ENCODE assay signal across 24 cellular contexts in genomic region chr3:38059148-38059547, GRCh38. TPM values are rescaled to one million over a fixed set of nuclear protein-coding genes. Genes with fewer than 3 reads are reported as not detected.
"Had no signal": no experiment of that assay in that cellular context is flagged by ENCODE, and none has a peak within 500 bp of the region (broad histone marks: within the 10 kb centered on the region; RNA-seq: fewer than 3 reads in every experiment).

No MANE protein-coding gene starts in this region.

- H2AFZ ChIP-seq: hepatocyte had no signal

- FAIRE-seq: islet of Langerhans had no signal

- H3K79me2 ChIP-seq: hepatocyte had no signal

- H3K4me1 ChIP-seq: psoas muscle, spleen, tibial nerve, upper lobe of right lung, vagina had no signal

- ATAC-seq: psoas muscle; sciatic nerve; stimulated activated naive B cell treated with anti-CD40 and anti-IgM and Interleukin-4, amounts not matched to agents 10 μg/mL and 1 μg/mL and 100 μg/mL, for 72 hours; stimulated activated naive CD8-positive, alpha-beta T cell treated with anti-CD3 and anti-CD28 coated beads, Interleukin-15, amount 100 ng/mL, for 72 hours; upper lobe of right lung had no signal

- H3K36me3 ChIP-seq: neutrophil, spleen, tibial nerve, upper lobe of right lung, vagina had no signal

- H3K27me3 ChIP-seq: dorsolateral prefrontal cortex, hepatocyte, neutrophil, spleen, testis, tibial nerve, upper lobe of right lung, vagina had no signal

- H3K4me2 ChIP-seq: hepatocyte had no signal

- DNase-seq: dorsolateral prefrontal cortex; effector CD8-positive, alpha-beta T cell; foreskin melanocyte; head of caudate nucleus; kidney glomerular epithelial cell; mesendoderm; naive B cell; psoas muscle; retina; spleen; stimulated activated CD4-positive, alpha-beta T cell treated with anti-CD3 and anti-CD28 coated beads, Interleukin-15, amount 100 ng/mL, for 24 hours; stimulated activated CD4-positive, alpha-beta T cell treated with anti-CD3 and anti-CD28 coated beads, Interleukin-1b, Interleukin-23, amount 100 ng/mL, for 48 hours; stimulated activated CD4-positive, alpha-beta T cell treated with anti-CD3 and anti-CD28 coated beads, Interleukin-4, amount 100 ng/mL, for 4 hours; stimulated activated naive B cell treated with anti-CD40 and anti-IgM and Interleukin-4, amounts not matched to agents 10 μg/mL and 1 μg/mL and 100 μg/mL, for 72 hours; stimulated activated naive CD8-positive, alpha-beta T cell treated with anti-CD3 and anti-CD28 coated beads, Interleukin-15, amount 100 ng/mL, for 72 hours; testis; upper lobe of right lung had no signal

- H3K4me3 ChIP-seq: dorsolateral prefrontal cortex, hepatocyte, psoas muscle, spleen, testis, tibial nerve, upper lobe of right lung, vagina had no signal

- H3K27ac ChIP-seq: dorsolateral prefrontal cortex, hepatocyte, neutrophil, psoas muscle, spleen, testis, tibial nerve, upper lobe of right lung, vagina had no signal

- H3K9me3 ChIP-seq: neutrophil, psoas muscle, spleen, testis, tibial nerve, upper lobe of right lung, vagina had no signal

RNA-seq across cellular contexts. Expression of gene DLEC1, which starts 20.1 kb away (rescaled TPM):
- total RNA-seq: lung microvascular endothelial cell had no signal
